In genomic region chr7:115042596-115042995, GRCh38 we compare ENCODE assay signal across 8 cellular contexts.
"Had no signal": no experiment of that assay in that cellular context is flagged by ENCODE, and none has a peak within 500 bp of the region (broad histone marks: within the 10 kb centered on the region; RNA-seq: fewer than 3 reads in every experiment).

No MANE protein-coding gene starts in this region.

- H3K36me3 Mint-ChIP-seq: IgD-negative memory B cell had no signal

- H3K4me1 Mint-ChIP-seq: IgD-negative memory B cell had no signal

- H3K27ac ChIP-seq: HL-60, KMS-11 had no signal

- H3K9ac ChIP-seq: KMS-11 had no signal

- H3K4me3 ChIP-seq: K562 had no signal

- FAIRE-seq: HTR-8/SVneo, K562 had no signal

- DNase-seq: IMR-90, KBM-7, KG1 had no signal

- ATAC-seq: K562 had no signal

- H3K27ac Mint-ChIP-seq: IgD-negative memory B cell had no signal

- H3K4me3 Mint-ChIP-seq: IgD-negative memory B cell had no signal

- H3K4me2 ChIP-seq: KMS-11 had no signal
